Comparison of ENCODE assay signal across 9 cellular contexts in genomic region chr17:38464723-38465419, GRCh38. TPM values are rescaled to one million over a fixed set of nuclear protein-coding genes. Genes with fewer than 3 reads are reported as not detected.
DNase-seq lines count a peak whose midpoint lies in the region; ATAC-seq, FAIRE-seq and TF ChIP-seq lines count a peak whose summit lies in the region.
"Had no signal": no experiment of that assay in that cellular context is flagged by ENCODE, and none has a peak within 500 bp of the region (broad histone marks: within the 10 kb centered on the region; RNA-seq: fewer than 3 reads in every experiment).

No MANE protein-coding gene starts in this region.

- H3K27me3 Mint-ChIP-seq in endodermal cell (ENCODE audit: insufficient read depth): no peaks in the 10 kb centered on the region
- no peaks in the 10 kb centered on the region for H3K27me3 Mint-ChIP-seq in mesothelial cell of epicardium (ENCODE audit: low read depth)

- H3K36me3 Mint-ChIP-seq in endodermal cell (ENCODE audit: low read depth) (peaks cover 14% of the 10 kb centered on the region), mesothelial cell of epicardium (peaks cover 29% of the 10 kb centered on the region)

- no peak overlapping the region for H3K9ac ChIP-seq in endodermal cell (ENCODE audit: extremely low read depth, low read length, poor library complexity, severe bottlenecking)

- peaks cover 2% of the 10 kb centered on the region for H3K4me1 ChIP-seq in endodermal cell (ENCODE audit: control insufficient read depth, insufficient read depth, low read length)

- H3K27ac Mint-ChIP-seq in endodermal cell (no peak overlapping the region), mesothelial cell of epicardium (peak overlapping the region; percentile 95)

- 80 to 87% methylated on average over 1 to 28 of the region's 28 CpGs for WGBS in endodermal cell (ENCODE audit: insufficient coverage in 1 of 2, insufficient read length in 1 of 2), 2 experiments

- no peak overlapping the region for H3K4me3 Mint-ChIP-seq in endodermal cell
- peak overlapping the region; percentile 59 for H3K4me3 Mint-ChIP-seq in mesothelial cell of epicardium

- no peak for FAIRE-seq in urothelium cell line (lab: Jason Lieb, UNC)
- FAIRE-seq: endometrium had no signal

- H3K9me3 ChIP-seq in endodermal cell (ENCODE audit: control insufficient read depth, low read length): no peaks in the 10 kb centered on the region

- DNase-seq in COR-L47 (lab: John Stamatoyannopoulos, UW) (peak; percentile 52), NCI-H226 (peak; percentile 99), endodermal cell (no peak), mesothelial cell of epicardium (ENCODE audit: low spot score in 2 of 2, unreplicated experiment in 2 of 2) (peak in 1 of 2 experiments; percentile 55), urothelium cell line (ENCODE audit: low spot score) (peak; percentile 94), SIG-M5 treated with dmso at 0.1 percent for 504 hours (lab: John Stamatoyannopoulos, UW; ENCODE audit: unreplicated experiment) (no peak)
- no peak for DNase-seq in stimulated activated CD4-positive, alpha-beta T cell treated with anti-CD3 and anti-CD28 coated beads, Interleukin-2, amount 100 ng/mL, for 24 hours

- H3K4me1 Mint-ChIP-seq in endodermal cell (peaks cover 14% of the 10 kb centered on the region), mesothelial cell of epicardium (peaks cover 9% of the 10 kb centered on the region)

- no peak overlapping the region for H3K4me3 ChIP-seq in endodermal cell (ENCODE audit: low read length)

- H3K9me3 Mint-ChIP-seq in endodermal cell (no peaks in the 10 kb centered on the region), mesothelial cell of epicardium (no peaks in the 10 kb centered on the region)

- TF ChIP-seq CTCF in endodermal cell (conservative IDR thresholded peaks at IDR 0.05): no peak
- TF ChIP-seq CTCF in mesothelial cell of epicardium (IDR thresholded peaks at IDR 0.05; ENCODE audit: unreplicated experiment): no peak

- H3K36me3 ChIP-seq in endodermal cell (ENCODE audit: control insufficient read depth, insufficient read depth, low read length): peaks cover 3% of the 10 kb centered on the region

- no peak for ATAC-seq in GM19467 (IDR thresholded peaks at IDR 0.05; ENCODE audit: unreplicated experiment)

- no peaks in the 10 kb centered on the region for H3K27me3 ChIP-seq in endodermal cell (ENCODE audit: control insufficient read depth, insufficient read depth, low read length, poor library complexity, severe bottlenecking)

- peak overlapping the region; percentile 38 for H3K27ac ChIP-seq in endodermal cell (ENCODE audit: low read depth, low read length)

RNA-seq across cellular contexts. Expression of gene ARHGAP23, which starts 36.6 kb away (rescaled TPM):
- 10 to 100 TPM in 1 of 2 donors, 1 to 10 TPM in 1; 9.4 to 18.0 TPM for total RNA-seq in endodermal cell
- polyA plus RNA-seq in endodermal cell (2013, experiment 1 of 2): 22.0 TPM
- 12.8 TPM for polyA plus RNA-seq in endodermal cell (2013, experiment 2 of 2)
- total RNA-seq in mesothelial cell of epicardium: 86.7 to 89.1 TPM (median 87.2 TPM) in 3 replicates

Comparison
In these comparisons a context has a peak if more than half of its experiments do, and no peak if none do; other contexts are left out.
1. DNase-seq: peak in COR-L47 (single experiment), NCI-H226 (single experiment) and urothelium cell line (single experiment); none in endodermal cell (single experiment), SIG-M5 treated with dmso at 0.1 percent for 504 hours (single experiment) and stimulated activated CD4-positive, alpha-beta T cell treated with anti-CD3 and anti-CD28 coated beads, Interleukin-2, amount 100 ng/mL, for 24 hours (0 of 2).